ENCODE assay signal across 8 cellular contexts in the genomic region with DNA sequence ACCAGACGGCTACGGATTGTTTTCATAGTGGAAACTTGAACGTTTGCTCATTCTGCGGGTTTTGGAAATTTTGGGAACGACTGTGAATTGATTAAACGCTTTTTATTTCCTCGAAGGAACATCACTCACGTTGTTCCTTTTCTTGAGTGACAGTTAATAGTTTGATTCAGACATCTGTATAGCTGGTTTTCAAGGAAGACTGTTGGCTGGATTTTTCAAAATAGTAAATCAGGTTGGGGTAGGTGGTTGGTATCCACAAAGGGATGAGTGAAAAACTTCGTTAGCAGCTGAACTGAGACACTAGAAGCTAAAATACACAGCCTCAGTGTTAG. TPM values are rescaled to one million over a fixed set of nuclear protein-coding genes. Genes with fewer than 3 reads are reported as not detected.
DNase-seq lines count a peak whose midpoint lies in the region; ATAC-seq and TF ChIP-seq lines count a peak whose summit lies in the region.

No MANE protein-coding gene starts in this region.

- H3K36me3 ChIP-seq in tibial artery = no peaks in the 10 kb centered on the region

- intact Hi-C loops in lower leg skin (cut with DNase I; ENCODE audit: low total_unique reads) (no loop called here), tibial artery (cut with DNase I; ENCODE audit: low total_unique reads) (loop anchor here (5.0 kb wide), 1 partner anchor 89 kb away; no protein-coding TSS in a partner anchor)

- no peaks in the 10 kb centered on the region for H3K9me3 Mint-ChIP-seq in activated T-cell treated with anti-CD3 and anti-CD28 coated beads, Interleukin-2, amount 50 U/mL, for 24 hours

- ATAC-seq in HG02981 (IDR thresholded peaks at IDR 0.05; ENCODE audit: unreplicated experiment) = no peak

- H3K27me3 Mint-ChIP-seq in activated T-cell treated with anti-CD3 and anti-CD28 coated beads, Interleukin-2, amount 50 U/mL, for 24 hours = no peaks in the 10 kb centered on the region

- in situ Hi-C loops in astrocyte of the spinal cord (cut with HindIII; ENCODE audit: low sequenced_read_pairs) = no loop called here

- no peak for TF ChIP-seq CTCF in astrocyte of the spinal cord (IDR thresholded peaks at IDR 0.05; ENCODE audit: low read depth, low read length)
- TF ChIP-seq CTCF in lower leg skin (IDR thresholded peaks at IDR 0.05) = no peak
- no peak for TF ChIP-seq CTCF in tibial artery (IDR thresholded peaks at IDR 0.05)

- peaks cover 65% of the 10 kb centered on the region for H3K4me1 Mint-ChIP-seq in activated T-cell treated with anti-CD3 and anti-CD28 coated beads, Interleukin-2, amount 50 U/mL, for 24 hours (ENCODE audit: low read depth)

- H3K27me3 ChIP-seq in tibial artery = no peaks in the 10 kb centered on the region

- peaks cover 8% of the 10 kb centered on the region for H3K36me3 Mint-ChIP-seq in activated T-cell treated with anti-CD3 and anti-CD28 coated beads, Interleukin-2, amount 50 U/mL, for 24 hours (ENCODE audit: low read depth)

- peak overlapping the region; percentile 86 for H3K27ac Mint-ChIP-seq in activated T-cell treated with anti-CD3 and anti-CD28 coated beads, Interleukin-2, amount 50 U/mL, for 24 hours

- H3K9me3 ChIP-seq in tibial artery = no peaks in the 10 kb centered on the region

- H3K4me3 ChIP-seq in astrocyte of the spinal cord (ENCODE audit: low read depth, low read length) (peak overlapping the region; percentile 79), lower leg skin (ENCODE audit: low read depth, poor library complexity, severe bottlenecking) (peak overlapping the region; percentile 57), tibial artery (peak overlapping the region; percentile 89 to 96)

- peak overlapping the region; percentile 84 for H3K4me3 Mint-ChIP-seq in activated T-cell treated with anti-CD3 and anti-CD28 coated beads, Interleukin-2, amount 50 U/mL, for 24 hours

- no peak for DNase-seq in activated T-cell treated with anti-CD3 and anti-CD28 coated beads, Interleukin-2, amount 50 U/mL, for 24 hours
- DNase-seq in activated T-cell treated with anti-CD3 and anti-CD28 coated beads for 4 hours (no peak), astrocyte of the spinal cord (ENCODE audit: low read depth, low spot score) (no peak), lower leg skin (ENCODE audit: low spot score in 2 of 2) (no peak), tibial artery (no peak), NCI-H510A treated with DMSO at 0.1 percent for 48 hours (lab: John Stamatoyannopoulos, UW) (no peak)
- no peak for DNase-seq in stimulated activated CD4-positive, alpha-beta T cell treated with anti-CD3 and anti-CD28 coated beads, Interleukin-4, amount 100 ng/mL, for 1 hour

- WGBS in lower leg skin, 2 donors = 1 to 2% methylated on average over 9 of the region's 9 CpGs

- TF ChIP-seq POLR2A in lower leg skin (IDR thresholded peaks at IDR 0.05) = no peak

- peak overlapping the region; percentile 97 to 98 for H3K27ac ChIP-seq in tibial artery

- peaks cover 0 to 70% (median 37%) of the 10 kb centered on the region in 4 donors for H3K4me1 ChIP-seq in tibial artery

RNA-seq across cellular contexts. Expression of gene TGFBR1, which starts 1.1 kb away (rescaled TPM):
- total RNA-seq in lower leg skin = 10 to 100 TPM; 10.1 to 23.3 (median 16.0) TPM
